Comparison of ENCODE assay signal across 8 cellular contexts in genomic region chr9:132955768-132956167, GRCh38. TPM values are rescaled to one million over a fixed set of nuclear protein-coding genes. Genes with fewer than 3 reads are reported as not detected.
"Had no signal": no experiment of that assay in that cellular context is flagged by ENCODE, and none has a peak within 500 bp of the region (broad histone marks: within the 10 kb centered on the region; RNA-seq: fewer than 3 reads in every experiment).

No MANE protein-coding gene starts in this region.

- H3K36me3 ChIP-seq: HAP-1 had no signal

- DNase-seq: GM23248, GOT3, H7, H9, HCEC 1CT, HFFc6 had no signal

- H3K27ac ChIP-seq: GM23248 had no signal

- H3K4me1 ChIP-seq: HAP-1 had no signal

- H3K4me3 ChIP-seq: GM23248, GM23338, HAP-1 had no signal

RNA-seq across cellular contexts. Expression of gene GFI1B, which starts 22.7 kb away (rescaled TPM):
- total RNA-seq: GM23248, H7, H9 had no signal
